11 cellular contexts compared by ENCODE assay signal in genomic region chr11:2381494-2382128, GRCh38. TPM values are rescaled to one million over a fixed set of nuclear protein-coding genes. Genes with fewer than 3 reads are reported as not detected.
A peak's percentile ranks its signal among the peaks of the same experiment; 100 is the strongest.
DNase-seq lines count a peak whose midpoint lies in the region; ATAC-seq and TF ChIP-seq lines count a peak whose summit lies in the region.
"Had no signal": no experiment of that assay in that cellular context is flagged by ENCODE, and none has a peak within 500 bp of the region (broad histone marks: within the 10 kb centered on the region; RNA-seq: fewer than 3 reads in every experiment).

No MANE protein-coding gene starts in this region.

- H3K27ac Mint-ChIP-seq in activated T-helper 2 cell treated with anti-CD3 and anti-CD28 coated beads, Interferon-gamma antibody, Interleukin-2, Interleukin-4, amounts not matched to agents 10 μg/mL and 5 μg/mL and 100 μg/mL, durations not matched to agents 14 hours and 24 hours and 36 hours, result peak overlapping the region; percentile 52
- H3K27ac Mint-ChIP-seq: GM23338 had no signal

- TF ChIP-seq CTCF in GM06990 (IDR thresholded peaks at IDR 0.05; ENCODE audit: insufficient read depth, low read length, poor library complexity, severe bottlenecking), result no peak
- no peak for TF ChIP-seq CTCF in left ventricle myocardium inferior (IDR thresholded peaks at IDR 0.05; ENCODE audit: borderline replicate concordance)

- intact Hi-C loops in activated T-helper 2 cell treated with anti-CD3 and anti-CD28 coated beads, Interferon-gamma antibody, Interleukin-2, Interleukin-4, amounts not matched to agents 10 μg/mL and 5 μg/mL and 100 μg/mL, durations not matched to agents 14 hours and 24 hours and 36 hours (cut with micrococcal nuclease), result no loop called here
- intact Hi-C loops in left ventricle myocardium inferior (cut with micrococcal nuclease), result no loop called here

- H3K4me1 ChIP-seq in left ventricle myocardium inferior (peaks cover 95% of the 10 kb centered on the region), skeletal muscle satellite cell (ENCODE audit: control insufficient read depth, insufficient read depth, low read length) (peaks cover 64% of the 10 kb centered on the region)

- peak overlapping the region; percentile 99 for H3K27ac ChIP-seq in left ventricle myocardium inferior (replicated peaks)

- H3K36me3 ChIP-seq in GM06990 (ENCODE audit: control insufficient read depth, insufficient read depth, low read length) (no peaks in the 10 kb centered on the region; the same call in 1 of the 2 replicates), left ventricle myocardium inferior (peaks cover 7% of the 10 kb centered on the region), skeletal muscle satellite cell (ENCODE audit: insufficient read depth, low read length) (peaks cover 10% of the 10 kb centered on the region)

- DNase-seq in GM06990 (ENCODE audit: extremely low read depth, insufficient read length) (no peak), left ventricle myocardium inferior (peak; percentile 25), DMS79 treated with DMSO at 0.1 percent for 48 hours (lab: John Stamatoyannopoulos, UW) (no peak)
- no peak for DNase-seq in activated T-helper 2 cell treated with anti-CD3 and anti-CD28 coated beads, Interferon-gamma antibody, Interleukin-2, Interleukin-4, amounts not matched to agents 10 μg/mL and 5 μg/mL and 100 μg/mL, durations not matched to agents 14 hours and 24 hours and 36 hours (ENCODE audit: low spot score)
- DNase-seq: DND-41, NCI-H1105 treated with DMSO at 0.1 percent for 48 hours had no signal

- H3K4me3 Mint-ChIP-seq in activated T-helper 2 cell treated with anti-CD3 and anti-CD28 coated beads, Interferon-gamma antibody, Interleukin-2, Interleukin-4, amounts not matched to agents 10 μg/mL and 5 μg/mL and 100 μg/mL, durations not matched to agents 14 hours and 24 hours and 36 hours (ENCODE audit: low read depth), result no peak overlapping the region
- H3K4me3 Mint-ChIP-seq: GM23338 had no signal

- peaks cover 6% of the 10 kb centered on the region for H3K36me3 Mint-ChIP-seq in activated T-helper 2 cell treated with anti-CD3 and anti-CD28 coated beads, Interferon-gamma antibody, Interleukin-2, Interleukin-4, amounts not matched to agents 10 μg/mL and 5 μg/mL and 100 μg/mL, durations not matched to agents 14 hours and 24 hours and 36 hours (ENCODE audit: low read depth)

- no peaks in the 10 kb centered on the region for H3K9me3 ChIP-seq in left ventricle myocardium inferior (replicated peaks)
- H3K9me3 ChIP-seq in skeletal muscle satellite cell (replicated peaks; ENCODE audit: low read length), result no peaks in the 10 kb centered on the region

- H3K9me3 Mint-ChIP-seq in activated T-helper 2 cell treated with anti-CD3 and anti-CD28 coated beads, Interferon-gamma antibody, Interleukin-2, Interleukin-4, amounts not matched to agents 10 μg/mL and 5 μg/mL and 100 μg/mL, durations not matched to agents 14 hours and 24 hours and 36 hours, result no peaks in the 10 kb centered on the region
- H3K9me3 Mint-ChIP-seq: GM23338 had no signal

- no peaks in the 10 kb centered on the region for H3K27me3 Mint-ChIP-seq in activated T-helper 2 cell treated with anti-CD3 and anti-CD28 coated beads, Interferon-gamma antibody, Interleukin-2, Interleukin-4, amounts not matched to agents 10 μg/mL and 5 μg/mL and 100 μg/mL, durations not matched to agents 14 hours and 24 hours and 36 hours (ENCODE audit: low read depth)

- peaks cover 27% of the 10 kb centered on the region for H3K4me1 Mint-ChIP-seq in activated T-helper 2 cell treated with anti-CD3 and anti-CD28 coated beads, Interferon-gamma antibody, Interleukin-2, Interleukin-4, amounts not matched to agents 10 μg/mL and 5 μg/mL and 100 μg/mL, durations not matched to agents 14 hours and 24 hours and 36 hours (ENCODE audit: low read depth)

- H3K27me3 ChIP-seq in GM06990 (replicated peaks; ENCODE audit: control insufficient read depth, insufficient read depth, low read length) (no peaks in the 10 kb centered on the region), left ventricle myocardium inferior (ENCODE audit: low read depth) (no peaks in the 10 kb centered on the region), skeletal muscle satellite cell (ENCODE audit: control insufficient read depth, insufficient read depth, low read length) (no peaks in the 10 kb centered on the region)

- H3K9ac ChIP-seq in skeletal muscle satellite cell (ENCODE audit: low read depth, low read length), result no peak overlapping the region

- peak overlapping the region; percentile 94 for H3K4me2 ChIP-seq in skeletal muscle satellite cell (ENCODE audit: low read length)
- H3K4me2 ChIP-seq: GM23338 had no signal

- H3K4me3 ChIP-seq in GM06990 (replicated peaks; ENCODE audit: low read depth, low read length), result peak overlapping the region; percentile 18
- H3K4me3 ChIP-seq in left ventricle myocardium inferior, result peak overlapping the region; percentile 100
- H3K4me3 ChIP-seq in skeletal muscle satellite cell (ENCODE audit: low read length), result no peak overlapping the region
- H3K4me3 ChIP-seq: GM23338 had no signal

- ATAC-seq in HG02973 (IDR thresholded peaks at IDR 0.05; ENCODE audit: unreplicated experiment) (no peak), HG02870 (IDR thresholded peaks at IDR 0.05; ENCODE audit: unreplicated experiment) (no peak), HG02981 (IDR thresholded peaks at IDR 0.05; ENCODE audit: unreplicated experiment) (no peak)
- ATAC-seq: GM23338 had no signal

RNA-seq across cellular contexts. Expression of gene CD81, which starts 4.5 kb away (rescaled TPM):
- total RNA-seq in activated T-helper 2 cell treated with anti-CD3 and anti-CD28 coated beads, Interferon-gamma antibody, Interleukin-2, Interleukin-4, amounts not matched to agents 10 μg/mL and 5 μg/mL and 100 μg/mL, durations not matched to agents 14 hours and 24 hours and 36 hours, result 211 and 219 TPM in 2 replicates
- 412 TPM for total RNA-seq in left ventricle myocardium inferior
- 194 and 241 TPM in 2 replicates for total RNA-seq in skeletal muscle satellite cell (2012; rRNA removed)

RNA-seq across cellular contexts. Expression of gene TSSC4, which starts 18.9 kb away (rescaled TPM):
- total RNA-seq in activated T-helper 2 cell treated with anti-CD3 and anti-CD28 coated beads, Interferon-gamma antibody, Interleukin-2, Interleukin-4, amounts not matched to agents 10 μg/mL and 5 μg/mL and 100 μg/mL, durations not matched to agents 14 hours and 24 hours and 36 hours, result 46.6 and 48.9 TPM in 2 replicates
- 31.7 TPM for total RNA-seq in left ventricle myocardium inferior
- 47.2 and 49.9 TPM in 2 replicates for total RNA-seq in skeletal muscle satellite cell (2012; rRNA removed)
